Comparison of ENCODE assay signal across 16 cellular contexts in the genomic region with DNA sequence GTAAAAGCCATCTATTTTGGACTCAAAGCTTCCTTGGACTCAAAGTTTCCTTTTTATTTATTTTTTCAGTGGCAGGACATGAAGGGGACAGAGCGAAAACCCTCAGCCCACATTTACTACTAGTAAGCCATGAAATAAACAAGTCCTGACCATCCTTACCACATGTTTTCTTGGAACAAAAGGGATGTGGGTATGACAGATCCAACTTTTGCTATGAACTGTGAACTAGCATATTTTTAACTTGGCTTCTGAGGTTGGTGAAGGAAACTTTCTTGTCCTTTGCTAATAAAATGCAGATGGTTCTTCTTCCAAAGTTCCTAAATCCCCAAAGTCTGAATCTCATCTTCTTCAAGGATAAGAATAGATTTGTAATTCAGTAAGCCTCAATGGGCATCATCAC.
DNase-seq lines count a peak whose midpoint lies in the region; ATAC-seq and FAIRE-seq lines count a peak whose summit lies in the region.
"Had no signal": no experiment of that assay in that cellular context is flagged by ENCODE, and none has a peak within 500 bp of the region (broad histone marks: within the 10 kb centered on the region; RNA-seq: fewer than 3 reads in every experiment).

No MANE protein-coding gene starts in this region.

- FAIRE-seq in GM19239 (lab: Jason Lieb, UNC) = no peak
- FAIRE-seq: A549, HepG2, HTR-8/SVneo had no signal

- ATAC-seq in GM19467 (IDR thresholded peaks at IDR 0.05; ENCODE audit: unreplicated experiment) (no peak), HG02885 (IDR thresholded peaks at IDR 0.05; ENCODE audit: poor library complexity, unreplicated experiment) (no peak)
- ATAC-seq: A549, HepG2 had no signal

- DNase-seq in GM03348 (ENCODE audit: low spot score) (peak; percentile 34), RPMI7951 (ENCODE audit: low read depth) (peak; percentile 28), fibroblast of peridontal ligament (ENCODE audit: extremely low read depth) (peak; percentile 89), GM19239 (ENCODE audit: insufficient read length, low spot score) (no peak)
- DNase-seq: AML-193; Caco-2; CD8-positive, alpha-beta memory T cell; DND-41; GF-D8; GM23248; H7 had no signal
